2 cellular contexts compared by ENCODE assay signal in the genomic region with DNA sequence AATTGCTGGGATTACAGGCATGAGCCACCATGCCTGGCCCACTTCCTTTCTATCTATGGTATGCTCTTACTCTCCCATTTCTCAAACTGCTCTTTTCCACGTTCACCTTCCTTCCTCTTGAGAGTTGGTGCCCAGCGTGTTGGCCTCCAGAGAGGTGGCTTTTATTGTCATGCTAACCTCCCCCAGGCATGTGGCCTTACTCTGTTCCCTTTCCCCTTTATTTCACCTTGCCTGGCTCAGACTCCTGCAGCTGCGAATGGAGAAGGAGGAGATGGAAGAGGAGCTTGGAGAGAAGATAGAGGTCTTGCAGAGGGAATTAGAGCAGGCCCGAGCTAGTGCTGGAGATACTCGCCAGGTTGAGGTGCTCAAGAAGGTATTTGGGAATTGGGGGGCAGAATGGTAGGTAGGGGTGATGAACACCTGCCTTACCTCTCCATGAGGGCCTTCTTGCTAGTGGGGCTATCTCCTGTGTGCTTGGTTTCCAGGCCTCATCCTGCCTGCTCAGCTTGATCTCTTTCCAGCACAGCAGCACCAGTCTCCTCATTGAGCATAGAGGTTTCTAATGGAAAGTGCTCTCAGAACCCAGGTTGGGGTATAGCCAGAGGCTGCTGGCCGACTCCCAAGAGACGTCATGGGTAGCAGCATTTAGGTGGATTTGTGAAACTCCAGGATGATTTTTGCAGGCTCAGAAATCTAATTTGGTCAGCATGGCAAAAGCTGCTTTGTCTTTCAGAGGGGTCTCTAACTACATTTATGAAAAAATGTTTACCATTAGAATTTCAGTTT.
TF ChIP-seq lines count a peak whose summit lies in the region.

No MANE protein-coding gene starts in this region.

TF ChIP-seq in GM23338, 12 proteins besides CTCF, POLR2A, EP300 and RAD21:
- no peak for TF ChIP-seq POLR2AphosphoS5 (IDR thresholded peaks at IDR 0.05; ENCODE audit: low read depth)
- no peak for TF ChIP-seq ZNF114 (CRISPR knock-in tag; IDR thresholded peaks at IDR 0.05)
- TF ChIP-seq, protein P1, sequence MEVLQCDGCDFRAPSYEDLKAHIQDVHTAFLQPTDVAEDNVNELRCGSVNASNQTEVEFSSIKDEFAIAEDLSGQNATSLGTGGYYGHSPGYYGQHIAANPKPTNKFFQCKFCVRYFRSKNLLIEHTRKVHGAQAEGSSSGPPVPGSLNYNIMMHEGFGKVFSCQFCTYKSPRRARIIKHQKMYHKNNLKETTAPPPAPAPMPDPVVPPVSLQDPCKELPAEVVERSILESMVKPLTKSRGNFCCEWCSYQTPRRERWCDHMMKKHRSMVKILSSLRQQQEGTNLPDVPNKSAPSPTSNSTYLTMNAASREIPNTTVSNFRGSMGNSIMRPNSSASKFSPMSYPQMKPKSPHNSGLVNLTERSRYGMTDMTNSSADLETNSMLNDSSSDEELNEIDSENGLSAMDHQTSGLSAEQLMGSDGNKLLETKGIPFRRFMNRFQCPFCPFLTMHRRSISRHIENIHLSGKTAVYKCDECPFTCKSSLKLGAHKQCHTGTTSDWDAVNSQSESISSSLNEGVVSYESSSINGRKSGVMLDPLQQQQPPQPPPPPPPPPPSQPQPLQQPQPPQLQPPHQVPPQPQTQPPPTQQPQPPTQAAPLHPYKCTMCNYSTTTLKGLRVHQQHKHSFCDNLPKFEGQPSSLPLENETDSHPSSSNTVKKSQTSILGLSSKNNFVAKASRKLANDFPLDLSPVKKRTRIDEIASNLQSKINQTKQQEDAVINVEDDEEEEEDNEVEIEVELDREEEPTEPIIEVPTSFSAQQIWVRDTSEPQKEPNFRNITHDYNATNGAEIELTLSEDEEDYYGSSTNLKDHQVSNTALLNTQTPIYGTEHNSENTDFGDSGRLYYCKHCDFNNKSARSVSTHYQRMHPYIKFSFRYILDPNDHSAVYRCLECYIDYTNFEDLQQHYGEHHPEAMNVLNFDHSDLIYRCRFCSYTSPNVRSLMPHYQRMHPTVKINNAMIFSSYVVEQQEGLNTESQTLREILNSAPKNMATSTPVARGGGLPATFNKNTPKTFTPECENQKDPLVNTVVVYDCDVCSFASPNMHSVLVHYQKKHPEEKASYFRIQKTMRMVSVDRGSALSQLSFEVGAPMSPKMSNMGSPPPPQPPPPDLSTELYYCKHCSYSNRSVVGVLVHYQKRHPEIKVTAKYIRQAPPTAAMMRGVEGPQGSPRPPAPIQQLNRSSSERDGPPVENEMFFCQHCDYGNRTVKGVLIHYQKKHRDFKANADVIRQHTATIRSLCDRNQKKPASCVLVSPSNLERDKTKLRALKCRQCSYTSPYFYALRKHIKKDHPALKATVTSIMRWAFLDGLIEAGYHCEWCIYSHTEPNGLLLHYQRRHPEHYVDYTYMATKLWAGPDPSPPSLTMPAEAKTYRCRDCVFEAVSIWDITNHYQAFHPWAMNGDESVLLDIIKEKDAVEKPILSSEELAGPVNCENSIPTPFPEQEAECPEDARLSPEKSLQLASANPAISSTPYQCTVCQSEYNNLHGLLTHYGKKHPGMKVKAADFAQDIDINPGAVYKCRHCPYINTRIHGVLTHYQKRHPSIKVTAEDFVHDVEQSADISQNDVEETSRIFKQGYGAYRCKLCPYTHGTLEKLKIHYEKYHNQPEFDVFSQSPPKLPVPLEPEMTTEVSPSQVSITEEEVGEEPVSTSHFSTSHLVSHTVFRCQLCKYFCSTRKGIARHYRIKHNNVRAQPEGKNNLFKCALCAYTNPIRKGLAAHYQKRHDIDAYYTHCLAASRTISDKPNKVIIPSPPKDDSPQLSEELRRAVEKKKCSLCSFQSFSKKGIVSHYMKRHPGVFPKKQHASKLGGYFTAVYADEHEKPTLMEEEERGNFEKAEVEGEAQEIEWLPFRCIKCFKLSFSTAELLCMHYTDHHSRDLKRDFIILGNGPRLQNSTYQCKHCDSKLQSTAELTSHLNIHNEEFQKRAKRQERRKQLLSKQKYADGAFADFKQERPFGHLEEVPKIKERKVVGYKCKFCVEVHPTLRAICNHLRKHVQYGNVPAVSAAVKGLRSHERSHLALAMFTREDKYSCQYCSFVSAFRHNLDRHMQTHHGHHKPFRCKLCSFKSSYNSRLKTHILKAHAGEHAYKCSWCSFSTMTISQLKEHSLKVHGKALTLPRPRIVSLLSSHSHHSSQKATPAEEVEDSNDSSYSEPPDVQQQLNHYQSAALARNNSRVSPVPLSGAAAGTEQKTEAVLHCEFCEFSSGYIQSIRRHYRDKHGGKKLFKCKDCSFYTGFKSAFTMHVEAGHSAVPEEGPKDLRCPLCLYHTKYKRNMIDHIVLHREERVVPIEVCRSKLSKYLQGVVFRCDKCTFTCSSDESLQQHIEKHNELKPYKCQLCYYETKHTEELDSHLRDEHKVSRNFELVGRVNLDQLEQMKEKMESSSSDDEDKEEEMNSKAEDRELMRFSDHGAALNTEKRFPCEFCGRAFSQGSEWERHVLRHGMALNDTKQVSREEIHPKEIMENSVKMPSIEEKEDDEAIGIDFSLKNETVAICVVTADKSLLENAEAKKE (CRISPR knock-in tag; IDR thresholded peaks at IDR 0.05): peak; percentile 68; the same call in 1 of the 2 replicates

TF ChIP-seq in H1, 55 proteins besides CTCF, POLR2A, EP300 and RAD21:
- TF ChIP-seq SIX5 (IDR thresholded peaks at IDR 0.05; ENCODE audit: low read depth, low read length) (no peak), HDAC6 (IDR thresholded peaks at IDR 0.05; ENCODE audit: low read depth, low read length) (no peak), TAF1 (IDR thresholded peaks at IDR 0.05; ENCODE audit: low read depth, low read length) (no peak), RBBP5 (IDR thresholded peaks at IDR 0.05; ENCODE audit: borderline replicate concordance, low read depth, low read length) (no peak), KDM1A (IDR thresholded peaks at IDR 0.05; ENCODE audit: borderline replicate concordance, low read length) (no peak), PHF8 (conservative IDR thresholded peaks at IDR 0.05; ENCODE audit: low read depth, low read length) (no peak), TCF12 (IDR thresholded peaks at IDR 0.05; ENCODE audit: low read depth, low read length) (no peak), GTF2F1 (IDR thresholded peaks at IDR 0.05; ENCODE audit: borderline replicate concordance, low read depth, low read length) (no peak), POLR2AphosphoS5 (IDR thresholded peaks at IDR 0.05; ENCODE audit: low read depth, low read length) (no peak), CEBPB (IDR thresholded peaks at IDR 0.05; ENCODE audit: low read depth, low read length) (no peak), TBP (IDR thresholded peaks at IDR 0.05; ENCODE audit: low read depth, low read length) (no peak)
- TF ChIP-seq, protein P2, sequence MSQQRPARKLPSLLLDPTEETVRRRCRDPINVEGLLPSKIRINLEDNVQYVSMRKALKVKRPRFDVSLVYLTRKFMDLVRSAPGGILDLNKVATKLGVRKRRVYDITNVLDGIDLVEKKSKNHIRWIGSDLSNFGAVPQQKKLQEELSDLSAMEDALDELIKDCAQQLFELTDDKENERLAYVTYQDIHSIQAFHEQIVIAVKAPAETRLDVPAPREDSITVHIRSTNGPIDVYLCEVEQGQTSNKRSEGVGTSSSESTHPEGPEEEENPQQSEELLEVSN (IDR thresholded peaks at IDR 0.05): no peak
- TF ChIP-seq, protein P3, sequence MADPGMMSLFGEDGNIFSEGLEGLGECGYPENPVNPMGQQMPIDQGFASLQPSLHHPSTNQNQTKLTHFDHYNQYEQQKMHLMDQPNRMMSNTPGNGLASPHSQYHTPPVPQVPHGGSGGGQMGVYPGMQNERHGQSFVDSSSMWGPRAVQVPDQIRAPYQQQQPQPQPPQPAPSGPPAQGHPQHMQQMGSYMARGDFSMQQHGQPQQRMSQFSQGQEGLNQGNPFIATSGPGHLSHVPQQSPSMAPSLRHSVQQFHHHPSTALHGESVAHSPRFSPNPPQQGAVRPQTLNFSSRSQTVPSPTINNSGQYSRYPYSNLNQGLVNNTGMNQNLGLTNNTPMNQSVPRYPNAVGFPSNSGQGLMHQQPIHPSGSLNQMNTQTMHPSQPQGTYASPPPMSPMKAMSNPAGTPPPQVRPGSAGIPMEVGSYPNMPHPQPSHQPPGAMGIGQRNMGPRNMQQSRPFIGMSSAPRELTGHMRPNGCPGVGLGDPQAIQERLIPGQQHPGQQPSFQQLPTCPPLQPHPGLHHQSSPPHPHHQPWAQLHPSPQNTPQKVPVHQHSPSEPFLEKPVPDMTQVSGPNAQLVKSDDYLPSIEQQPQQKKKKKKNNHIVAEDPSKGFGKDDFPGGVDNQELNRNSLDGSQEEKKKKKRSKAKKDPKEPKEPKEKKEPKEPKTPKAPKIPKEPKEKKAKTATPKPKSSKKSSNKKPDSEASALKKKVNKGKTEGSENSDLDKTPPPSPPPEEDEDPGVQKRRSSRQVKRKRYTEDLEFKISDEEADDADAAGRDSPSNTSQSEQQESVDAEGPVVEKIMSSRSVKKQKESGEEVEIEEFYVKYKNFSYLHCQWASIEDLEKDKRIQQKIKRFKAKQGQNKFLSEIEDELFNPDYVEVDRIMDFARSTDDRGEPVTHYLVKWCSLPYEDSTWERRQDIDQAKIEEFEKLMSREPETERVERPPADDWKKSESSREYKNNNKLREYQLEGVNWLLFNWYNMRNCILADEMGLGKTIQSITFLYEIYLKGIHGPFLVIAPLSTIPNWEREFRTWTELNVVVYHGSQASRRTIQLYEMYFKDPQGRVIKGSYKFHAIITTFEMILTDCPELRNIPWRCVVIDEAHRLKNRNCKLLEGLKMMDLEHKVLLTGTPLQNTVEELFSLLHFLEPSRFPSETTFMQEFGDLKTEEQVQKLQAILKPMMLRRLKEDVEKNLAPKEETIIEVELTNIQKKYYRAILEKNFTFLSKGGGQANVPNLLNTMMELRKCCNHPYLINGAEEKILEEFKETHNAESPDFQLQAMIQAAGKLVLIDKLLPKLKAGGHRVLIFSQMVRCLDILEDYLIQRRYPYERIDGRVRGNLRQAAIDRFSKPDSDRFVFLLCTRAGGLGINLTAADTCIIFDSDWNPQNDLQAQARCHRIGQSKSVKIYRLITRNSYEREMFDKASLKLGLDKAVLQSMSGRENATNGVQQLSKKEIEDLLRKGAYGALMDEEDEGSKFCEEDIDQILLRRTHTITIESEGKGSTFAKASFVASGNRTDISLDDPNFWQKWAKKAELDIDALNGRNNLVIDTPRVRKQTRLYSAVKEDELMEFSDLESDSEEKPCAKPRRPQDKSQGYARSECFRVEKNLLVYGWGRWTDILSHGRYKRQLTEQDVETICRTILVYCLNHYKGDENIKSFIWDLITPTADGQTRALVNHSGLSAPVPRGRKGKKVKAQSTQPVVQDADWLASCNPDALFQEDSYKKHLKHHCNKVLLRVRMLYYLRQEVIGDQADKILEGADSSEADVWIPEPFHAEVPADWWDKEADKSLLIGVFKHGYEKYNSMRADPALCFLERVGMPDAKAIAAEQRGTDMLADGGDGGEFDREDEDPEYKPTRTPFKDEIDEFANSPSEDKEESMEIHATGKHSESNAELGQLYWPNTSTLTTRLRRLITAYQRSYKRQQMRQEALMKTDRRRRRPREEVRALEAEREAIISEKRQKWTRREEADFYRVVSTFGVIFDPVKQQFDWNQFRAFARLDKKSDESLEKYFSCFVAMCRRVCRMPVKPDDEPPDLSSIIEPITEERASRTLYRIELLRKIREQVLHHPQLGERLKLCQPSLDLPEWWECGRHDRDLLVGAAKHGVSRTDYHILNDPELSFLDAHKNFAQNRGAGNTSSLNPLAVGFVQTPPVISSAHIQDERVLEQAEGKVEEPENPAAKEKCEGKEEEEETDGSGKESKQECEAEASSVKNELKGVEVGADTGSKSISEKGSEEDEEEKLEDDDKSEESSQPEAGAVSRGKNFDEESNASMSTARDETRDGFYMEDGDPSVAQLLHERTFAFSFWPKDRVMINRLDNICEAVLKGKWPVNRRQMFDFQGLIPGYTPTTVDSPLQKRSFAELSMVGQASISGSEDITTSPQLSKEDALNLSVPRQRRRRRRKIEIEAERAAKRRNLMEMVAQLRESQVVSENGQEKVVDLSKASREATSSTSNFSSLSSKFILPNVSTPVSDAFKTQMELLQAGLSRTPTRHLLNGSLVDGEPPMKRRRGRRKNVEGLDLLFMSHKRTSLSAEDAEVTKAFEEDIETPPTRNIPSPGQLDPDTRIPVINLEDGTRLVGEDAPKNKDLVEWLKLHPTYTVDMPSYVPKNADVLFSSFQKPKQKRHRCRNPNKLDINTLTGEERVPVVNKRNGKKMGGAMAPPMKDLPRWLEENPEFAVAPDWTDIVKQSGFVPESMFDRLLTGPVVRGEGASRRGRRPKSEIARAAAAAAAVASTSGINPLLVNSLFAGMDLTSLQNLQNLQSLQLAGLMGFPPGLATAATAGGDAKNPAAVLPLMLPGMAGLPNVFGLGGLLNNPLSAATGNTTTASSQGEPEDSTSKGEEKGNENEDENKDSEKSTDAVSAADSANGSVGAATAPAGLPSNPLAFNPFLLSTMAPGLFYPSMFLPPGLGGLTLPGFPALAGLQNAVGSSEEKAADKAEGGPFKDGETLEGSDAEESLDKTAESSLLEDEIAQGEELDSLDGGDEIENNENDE (IDR thresholded peaks at IDR 0.05; ENCODE audit: insufficient replicate concordance, low read length): no peak
- TF ChIP-seq, protein P4, sequence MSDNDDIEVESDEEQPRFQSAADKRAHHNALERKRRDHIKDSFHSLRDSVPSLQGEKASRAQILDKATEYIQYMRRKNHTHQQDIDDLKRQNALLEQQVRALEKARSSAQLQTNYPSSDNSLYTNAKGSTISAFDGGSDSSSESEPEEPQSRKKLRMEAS (IDR thresholded peaks at IDR 0.05): no peak
